Comparison of ENCODE assay signal across 29 cellular contexts in genomic region chr6:154113392-154113791, GRCh38.
"Had no signal": no experiment of that assay in that cellular context is flagged by ENCODE, and none has a peak within 500 bp of the region (broad histone marks: within the 10 kb centered on the region; RNA-seq: fewer than 3 reads in every experiment).

No MANE protein-coding gene starts in this region.

- H3K4me1 ChIP-seq: gastroesophageal sphincter, heart right ventricle, lower lobe of right lung, parathyroid adenoma, right lobe of liver, suprapubic skin, vagina had no signal

- ATAC-seq: gastroesophageal sphincter; heart right ventricle; left ventricle myocardium superior; lower lobe of right lung; mucosa of descending colon; natural killer cell treated with Interleukin-12 subunit alpha and Interleukin-12 subunit beta and Interleukin-15 and Interleukin-18, amount 100 ng/mL, for 72 hours; right lobe of liver; stimulated activated naive CD8-positive, alpha-beta T cell treated with anti-CD3 and anti-CD28 coated beads, Interleukin-15, amount 100 ng/mL, for 72 hours had no signal

- DNase-seq: dorsolateral prefrontal cortex; effector CD4-positive, alpha-beta T cell; endodermal cell; erythroblast; glutamatergic neuron; heart right ventricle; hippocampal formation; kidney glomerular epithelial cell; left ventricle myocardium superior; lower lobe of right lung; mucosa of descending colon; naive B cell; right lobe of liver; small intestine; stimulated activated CD4-positive, alpha-beta T cell treated with anti-CD3 and anti-CD28 coated beads, Interleukin-15, amount 100 ng/mL, for 24 hours; stimulated activated CD4-positive, alpha-beta T cell treated with anti-CD3 and anti-CD28 coated beads, Interleukin-2, amount 100 ng/mL, for 48 hours; stimulated activated naive CD4-positive, alpha-beta T cell; stimulated activated naive CD8-positive, alpha-beta T cell treated with anti-CD3 and anti-CD28 coated beads, Interleukin-15, amount 100 ng/mL, for 72 hours; trophoblast cell had no signal

- H3K27ac ChIP-seq: dorsolateral prefrontal cortex, gastroesophageal sphincter, heart right ventricle, lower lobe of right lung, neutrophil, parathyroid adenoma, right lobe of liver, suprapubic skin, vagina had no signal

- H3K36me3 ChIP-seq: gastroesophageal sphincter, heart right ventricle, lower lobe of right lung, neutrophil, right lobe of liver, suprapubic skin, vagina had no signal

- H3K79me2 ChIP-seq: parathyroid adenoma had no signal

- H3K9me3 ChIP-seq: gastroesophageal sphincter, lower lobe of right lung, mucosa of descending colon, neutrophil, right lobe of liver, suprapubic skin, vagina had no signal

- H3K27me3 ChIP-seq: gastroesophageal sphincter, heart right ventricle, neutrophil, right lobe of liver, suprapubic skin, vagina had no signal

- H2AFZ ChIP-seq: parathyroid adenoma had no signal

- H3K4me3 Mint-ChIP-seq: endodermal cell; memory B cell; mesothelial cell of epicardium; naive B cell; natural killer cell treated with Interleukin-12 subunit alpha and Interleukin-12 subunit beta and Interleukin-15 and Interleukin-18, amount 100 ng/mL, for 72 hours; neural crest cell; stimulated activated naive CD8-positive, alpha-beta T cell treated with anti-CD3 and anti-CD28 coated beads, Interleukin-15, amount 100 ng/mL, for 72 hours had no signal

- H3K36me3 Mint-ChIP-seq: memory B cell; mesothelial cell of epicardium; naive B cell; natural killer cell treated with Interleukin-12 subunit alpha and Interleukin-12 subunit beta and Interleukin-15 and Interleukin-18, amount 100 ng/mL, for 72 hours had no signal

- H3K4me1 Mint-ChIP-seq: endodermal cell; memory B cell; mesothelial cell of epicardium; naive B cell; neural crest cell; stimulated activated naive CD8-positive, alpha-beta T cell treated with anti-CD3 and anti-CD28 coated beads, Interleukin-15, amount 100 ng/mL, for 72 hours had no signal

- H3K27ac Mint-ChIP-seq: endodermal cell; memory B cell; mesothelial cell of epicardium; natural killer cell treated with Interleukin-12 subunit alpha and Interleukin-12 subunit beta and Interleukin-15 and Interleukin-18, amount 100 ng/mL, for 72 hours; progenitor cell of endocrine pancreas; stimulated activated naive CD8-positive, alpha-beta T cell treated with anti-CD3 and anti-CD28 coated beads, Interleukin-15, amount 100 ng/mL, for 72 hours had no signal

- H3K27me3 Mint-ChIP-seq: progenitor cell of endocrine pancreas had no signal

- H3K4me3 ChIP-seq: dorsolateral prefrontal cortex, gastroesophageal sphincter, heart right ventricle, lower lobe of right lung, mucosa of descending colon, right lobe of liver, suprapubic skin, vagina had no signal

- H3K9ac ChIP-seq: parathyroid adenoma had no signal

- H3K9me3 Mint-ChIP-seq: endodermal cell; memory B cell; natural killer cell treated with Interleukin-12 subunit alpha and Interleukin-12 subunit beta and Interleukin-15 and Interleukin-18, amount 100 ng/mL, for 72 hours; stimulated activated naive CD8-positive, alpha-beta T cell treated with anti-CD3 and anti-CD28 coated beads, Interleukin-15, amount 100 ng/mL, for 72 hours had no signal
